Comparison of ENCODE assay signal across 10 cellular contexts in genomic region chr2:949384-949893, GRCh38. TPM values are rescaled to one million over a fixed set of nuclear protein-coding genes. Genes with fewer than 3 reads are reported as not detected.
DNase-seq lines count a peak whose midpoint lies in the region; ATAC-seq and TF ChIP-seq lines count a peak whose summit lies in the region.
"Had no signal": no experiment of that assay in that cellular context is flagged by ENCODE, and none has a peak within 500 bp of the region (broad histone marks: within the 10 kb centered on the region; RNA-seq: fewer than 3 reads in every experiment).

No MANE protein-coding gene starts in this region.

- WGBS in SK-N-SH (ENCODE audit: low lambda C conversion rate), result 27% methylated on average over 20 of the region's 20 CpGs

- POLR2A ChIA-PET in SK-N-SH (lab: Yijun Ruan, JAX), result no interaction called here
- POLR2A ChIA-PET in WTC11 (lab: Charles Lee), result no interaction called here

- no peak overlapping the region for H3K9ac ChIP-seq in SK-N-SH

- 0 out of 2 replicates have a peak overlapping the region, but pooled peaks have one; percentile 48 for H3K4me2 ChIP-seq in SK-N-SH

- no peak for ATAC-seq in SK-N-SH treated with all-trans-retinoic acid at 6 μM for 48 hours
- no peak for ATAC-seq in WTC11
- no peak for ATAC-seq in stimulated activated naive B cell treated with anti-CD40 and anti-IgM and Interleukin-4, amounts not matched to agents 10 μg/mL and 1 μg/mL and 100 μg/mL, for 72 hours (replicated peaks)
- no peak for ATAC-seq in GM21737 (IDR thresholded peaks at IDR 0.05; ENCODE audit: unreplicated experiment)

- no peaks in the 10 kb centered on the region for H3K9me3 ChIP-seq in SK-N-SH

- peaks cover 4% of the 10 kb centered on the region for H3K27me3 Mint-ChIP-seq in WTC11 (ENCODE audit: low read depth)
- H3K27me3 Mint-ChIP-seq in stimulated activated naive B cell treated with anti-CD40 and anti-IgM and Interleukin-4, amounts not matched to agents 10 μg/mL and 1 μg/mL and 100 μg/mL, for 72 hours, result peaks cover 46 to 52% of the 10 kb centered on the region in 2 donors

- no peaks in the 10 kb centered on the region for H4K20me1 ChIP-seq in SK-N-SH (ENCODE audit: insufficient read depth)

- CTCF ChIA-PET in SK-N-SH (lab: Yijun Ruan, JAX), result interaction anchor here (1.2 to 2.6 kb wide), 3 partner anchors 190 to 597 kb away, joined by 3 to 10 read pairs (median 4); no protein-coding TSS in a partner anchor
- CTCF ChIA-PET in WTC11 (lab: Charles Lee), result interaction anchor here (1.2 kb wide), 2 partner anchors 16 to 191 kb away, joined by 3 to 6 read pairs; no protein-coding TSS in a partner anchor

- DNase-seq in SK-N-SH (no peak), WTC11 (ENCODE audit: low spot score) (no peak), foreskin melanocyte (no peak), germinal center (ENCODE audit: low spot score) (no peak)
- no peak for DNase-seq in stimulated activated naive B cell treated with anti-CD40 and anti-IgM and Interleukin-4, amounts not matched to agents 10 μg/mL and 1 μg/mL and 100 μg/mL, for 72 hours
- DNase-seq: C1 segment of cervical spinal cord, kidney had no signal

- no peaks in the 10 kb centered on the region for H3K36me3 ChIP-seq in SK-N-SH (replicated peaks in 1 of 2; ENCODE audit: control insufficient read depth in 1 of 2, insufficient read depth in 2 of 2, low read length in 1 of 2)

- no peaks in the 10 kb centered on the region for H3K79me2 ChIP-seq in SK-N-SH (ENCODE audit: insufficient read depth)

- H2AFZ ChIP-seq in SK-N-SH (ENCODE audit: low read depth), result no peak overlapping the region

- peaks cover 9% of the 10 kb centered on the region for H3K36me3 Mint-ChIP-seq in WTC11
- no peaks in the 10 kb centered on the region for H3K36me3 Mint-ChIP-seq in stimulated activated naive B cell treated with anti-CD40 and anti-IgM and Interleukin-4, amounts not matched to agents 10 μg/mL and 1 μg/mL and 100 μg/mL, for 72 hours

- no peaks in the 10 kb centered on the region for H3F3A ChIP-seq in SK-N-SH (replicated peaks; ENCODE audit: insufficient read depth)

- no peak for TF ChIP-seq EP300 in SK-N-SH (IDR thresholded peaks at IDR 0.05; ENCODE audit: borderline replicate concordance in 1 of 2, low read depth in 1 of 2, low read length in 1 of 2)

- H3K4me3 ChIP-seq in SK-N-SH (ENCODE audit: low read depth in 2 of 2, low read length in 1 of 2) (peak overlapping the region in 1 of 2 experiments; percentile 49; a peak in 1 of 4 replicates), iPS-11a (ENCODE audit: low read depth, low read length) (peak overlapping the region; percentile 49)

- peaks cover 13% of the 10 kb centered on the region for H3K9me3 Mint-ChIP-seq in WTC11
- H3K9me3 Mint-ChIP-seq in stimulated activated naive B cell treated with anti-CD40 and anti-IgM and Interleukin-4, amounts not matched to agents 10 μg/mL and 1 μg/mL and 100 μg/mL, for 72 hours, result peaks cover 2 to 5% of the 10 kb centered on the region in 2 donors

- peaks cover 71% of the 10 kb centered on the region for H3K4me1 Mint-ChIP-seq in WTC11
- H3K4me1 Mint-ChIP-seq in stimulated activated naive B cell treated with anti-CD40 and anti-IgM and Interleukin-4, amounts not matched to agents 10 μg/mL and 1 μg/mL and 100 μg/mL, for 72 hours, result peaks cover 20 to 31% of the 10 kb centered on the region in 2 donors

- no peak overlapping the region for H3K27ac ChIP-seq in SK-N-SH (ENCODE audit: low read depth in 2 of 2, low read length in 1 of 2)

- TF ChIP-seq RAD21 in SK-N-SH (IDR thresholded peaks at IDR 0.05; ENCODE audit: low read length), result no peak

- H3K4me3 Mint-ChIP-seq in WTC11, result peak overlapping the region; percentile 77
- H3K4me3 Mint-ChIP-seq in stimulated activated naive B cell treated with anti-CD40 and anti-IgM and Interleukin-4, amounts not matched to agents 10 μg/mL and 1 μg/mL and 100 μg/mL, for 72 hours, result peak overlapping the region; percentile 74 to 83

- H3K9me2 ChIP-seq in SK-N-SH, result no peaks in the 10 kb centered on the region

- no peaks in the 10 kb centered on the region for H3K27me3 ChIP-seq in SK-N-SH (ENCODE audit: insufficient read depth)

- TF ChIP-seq CTCF in SK-N-SH (IDR thresholded peaks at IDR 0.05) (no peak), WTC11 (IDR thresholded peaks at IDR 0.05) (no peak)

- H3K4me1 ChIP-seq in SK-N-SH (ENCODE audit: control insufficient read depth in 1 of 2, insufficient read depth in 2 of 2, low read depth in 1 of 2, low read length in 1 of 2), result peaks cover 0 to 6% of the 10 kb centered on the region in 2 experiments; a peak in 1 of 4 replicates

- H3K27ac Mint-ChIP-seq in WTC11, result peak overlapping the region; percentile 89
- peak overlapping the region; percentile 16 for H3K27ac Mint-ChIP-seq in stimulated activated naive B cell treated with anti-CD40 and anti-IgM and Interleukin-4, amounts not matched to agents 10 μg/mL and 1 μg/mL and 100 μg/mL, for 72 hours

TF ChIP-seq in SK-N-SH, 30 proteins besides CTCF, POLR2A, EP300 and RAD21:
- TF ChIP-seq FOSL2 (IDR thresholded peaks at IDR 0.05; ENCODE audit: borderline replicate concordance, low read depth), result no peak
- no peak for TF ChIP-seq MXI1 (IDR thresholded peaks at IDR 0.05; ENCODE audit: low read depth, low read length)
- TF ChIP-seq POLR2AphosphoS5 (IDR thresholded peaks at IDR 0.05; ENCODE audit: low read depth, low read length), result no peak
- TF ChIP-seq NFIC (IDR thresholded peaks at IDR 0.05; ENCODE audit: borderline replicate concordance), result no peak
- TF ChIP-seq GATA2 (CRISPR knock-in tag; IDR thresholded peaks at IDR 0.05), result no peak
- TF ChIP-seq GABPA (IDR thresholded peaks at IDR 0.05; ENCODE audit: low read depth), result no peak
- TF ChIP-seq YY1 (IDR thresholded peaks at IDR 0.05; ENCODE audit: low read depth), result no peak
- no peak for TF ChIP-seq FOXJ3 (CRISPR knock-in tag; IDR thresholded peaks at IDR 0.05)
- no peak for TF ChIP-seq RCOR1 (IDR thresholded peaks at IDR 0.05; ENCODE audit: low read length)

TF ChIP-seq in SK-N-SH treated with all-trans-retinoic acid at 6 μM for 48 hours, 23 proteins besides CTCF, POLR2A, EP300 and RAD21 (continues in another document):
- no peak for TF ChIP-seq CSRNP3 (CRISPR knock-in tag; IDR thresholded peaks at IDR 0.05)
- no peak for TF ChIP-seq TCF4 (CRISPR knock-in tag; IDR thresholded peaks at IDR 0.05; ENCODE audit: borderline replicate concordance)
- no peak for TF ChIP-seq PPARA (CRISPR knock-in tag; IDR thresholded peaks at IDR 0.05; ENCODE audit: borderline replicate concordance)
- no peak for TF ChIP-seq GLIS3 (CRISPR knock-in tag; IDR thresholded peaks at IDR 0.05)
- no peak for TF ChIP-seq ZFP3 (CRISPR knock-in tag; IDR thresholded peaks at IDR 0.05)
- TF ChIP-seq ISL1 (CRISPR knock-in tag; IDR thresholded peaks at IDR 0.05), result no peak

TF ChIP-seq in WTC11, 78 proteins besides CTCF, POLR2A, EP300 and RAD21:
- TF ChIP-seq IRF1 (CRISPR knock-in tag; IDR thresholded peaks at IDR 0.05), result no peak
- TF ChIP-seq E2F5 (CRISPR knock-in tag; IDR thresholded peaks at IDR 0.05), result no peak

RNA-seq across cellular contexts. Expression of gene SNTG2, which starts 1.2 kb away (rescaled TPM):
- not detected in 2 replicates for polyA plus RNA-seq in SK-N-SH (2012; rRNA removed)
- not detected in 2 replicates for polyA plus RNA-seq in SK-N-SH (2012; cell fraction: cytosol; rRNA removed)
- polyA plus RNA-seq in SK-N-SH (2012; cell fraction: nucleus; rRNA removed), result not detected in 2 replicates
- 20.5 to 30.1 TPM (median 27.8 TPM) in 3 replicates for total RNA-seq in WTC11 (2021)
